Comparison of ENCODE assay signal across 15 cellular contexts in the genomic region with DNA sequence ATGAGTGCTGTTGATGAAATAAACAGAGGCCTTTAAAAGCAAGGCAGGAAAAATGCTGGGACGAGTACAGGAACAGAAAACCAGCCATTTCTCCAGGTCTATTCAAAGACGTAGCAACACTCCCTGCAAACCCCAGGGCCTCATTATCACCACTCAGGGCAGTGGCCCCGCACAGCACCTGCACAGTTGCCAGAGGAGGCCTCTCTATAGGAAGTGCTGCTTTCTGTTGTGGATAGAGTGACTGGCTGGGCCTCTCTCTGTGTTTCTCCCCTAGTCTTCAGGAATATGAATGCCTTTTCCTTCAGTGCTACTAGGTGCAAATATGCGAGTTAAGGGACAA.
DNase-seq lines count a peak whose midpoint lies in the region; TF ChIP-seq lines count a peak whose summit lies in the region.
"Had no signal": no experiment of that assay in that cellular context is flagged by ENCODE, and none has a peak within 500 bp of the region (broad histone marks: within the 10 kb centered on the region; RNA-seq: fewer than 3 reads in every experiment).

No MANE protein-coding gene starts in this region.

- BruUV-seq in Caco-2 (replicated peaks; lab: Mats Ljungman, UMichigan), result no TSS peak

- H3K27me3 ChIP-seq in Caco-2 (replicated peaks; ENCODE audit: control insufficient read depth, insufficient read depth, low read length) (no peaks in the 10 kb centered on the region), adipocyte (replicated peaks; ENCODE audit: control insufficient read depth, insufficient read depth, low read length) (no peaks in the 10 kb centered on the region), neural progenitor cell (no peaks in the 10 kb centered on the region)
- H3K27me3 ChIP-seq: BLaER1, Peyer's patch had no signal

- H4K20me1 ChIP-seq in neural progenitor cell (ENCODE audit: low read depth), result no peaks in the 10 kb centered on the region
- H4K20me1 ChIP-seq: BLaER1 had no signal

- H3K4me1 ChIP-seq in Caco-2 (peaks cover 12% of the 10 kb centered on the region), adipocyte (ENCODE audit: control insufficient read depth, insufficient read depth, low read length) (peaks cover 15% of the 10 kb centered on the region), neural progenitor cell (peaks cover 6% of the 10 kb centered on the region)
- H3K4me1 ChIP-seq: Peyer's patch had no signal

- H3K79me2 ChIP-seq in neural progenitor cell (ENCODE audit: low read depth), result no peaks in the 10 kb centered on the region

- H3K36me3 Mint-ChIP-seq in Caco-2 (ENCODE audit: insufficient read depth, unreplicated experiment), result peaks cover 4% of the 10 kb centered on the region
- no peaks in the 10 kb centered on the region for H3K36me3 Mint-ChIP-seq in neural progenitor cell

- TF ChIP-seq CTCF in Caco-2 (IDR thresholded peaks at IDR 0.05; ENCODE audit: insufficient read depth in 1 of 2, low read depth in 1 of 2, low read length in 1 of 2, severe bottlenecking in 1 of 2, unreplicated experiment in 1 of 2), result no peak
- TF ChIP-seq CTCF in neural progenitor cell (IDR thresholded peaks at IDR 0.05), result no peak
- TF ChIP-seq CTCF in lower leg skin (IDR thresholded peaks at IDR 0.05), result no peak

- H3F3A ChIP-seq in neural progenitor cell (ENCODE audit: low read depth), result no peaks in the 10 kb centered on the region

- H3K4me1 Mint-ChIP-seq in Caco-2 (ENCODE audit: low read depth, unreplicated experiment), result peaks cover 6% of the 10 kb centered on the region
- peaks cover 35% of the 10 kb centered on the region for H3K4me1 Mint-ChIP-seq in neural progenitor cell
- H3K4me1 Mint-ChIP-seq: CD8-positive, alpha-beta memory T cell had no signal

- CTCF ChIA-PET in Caco-2 (lab: Charles Lee), result no interaction called here

- H3K27ac ChIP-seq in neural progenitor cell, result no peak overlapping the region
- H3K27ac ChIP-seq: BLaER1, Peyer's patch had no signal

- H3K4me3 ChIP-seq in Caco-2 (ENCODE audit: low read depth, low read length) (no peak overlapping the region), adipocyte (ENCODE audit: low read length) (no peak overlapping the region), neural progenitor cell (no peak overlapping the region), lower leg skin (ENCODE audit: low read depth, poor library complexity, severe bottlenecking) (no peak overlapping the region)
- H3K4me3 ChIP-seq: BLaER1, Peyer's patch had no signal

- H3K27me3 Mint-ChIP-seq in Caco-2 (ENCODE audit: insufficient read depth, unreplicated experiment), result no peaks in the 10 kb centered on the region
- H3K27me3 Mint-ChIP-seq in neural progenitor cell (ENCODE audit: insufficient read depth, low read depth), result peaks cover 5% of the 10 kb centered on the region

- H3K4me2 ChIP-seq in neural progenitor cell, result no peak overlapping the region
- H3K4me2 ChIP-seq: BLaER1 had no signal

- no peaks in the 10 kb centered on the region for H3K9me3 ChIP-seq in Caco-2
- H3K9me3 ChIP-seq in adipocyte (ENCODE audit: control insufficient read depth, low read length), result no peaks in the 10 kb centered on the region
- no peaks in the 10 kb centered on the region for H3K9me3 ChIP-seq in neural progenitor cell (ENCODE audit: low read depth)
- H3K9me3 ChIP-seq: Peyer's patch had no signal

- peak overlapping the region; percentile 68 for H2AFZ ChIP-seq in neural progenitor cell (replicated peaks)

- intact Hi-C loops in Caco-2 (cut with micrococcal nuclease; ENCODE audit: unreplicated experiment) (no loop called here), lower leg skin (cut with DNase I; ENCODE audit: low total_unique reads) (no loop called here)

- H3K4me3 Mint-ChIP-seq in Caco-2 (ENCODE audit: unreplicated experiment) (no peak overlapping the region), neural progenitor cell (no peak overlapping the region)
- H3K4me3 Mint-ChIP-seq: CD8-positive, alpha-beta memory T cell had no signal

- H3K9me3 Mint-ChIP-seq in Caco-2 (ENCODE audit: unreplicated experiment) (no peaks in the 10 kb centered on the region), neural progenitor cell (peaks cover 2% of the 10 kb centered on the region)

- POLR2A ChIA-PET in Caco-2 (lab: Charles Lee), result no interaction called here

- WGBS in lower leg skin, 2 donors, result 56 to 57% methylated on average over 4 of the region's 4 CpGs

- TF ChIP-seq POLR2A in lower leg skin (IDR thresholded peaks at IDR 0.05), result no peak

- DNase-seq in Caco-2 (no peak), DMS79 treated with DMSO at 0.1 percent for 48 hours (lab: John Stamatoyannopoulos, UW) (peak; percentile 52), adipocyte (ENCODE audit: low read depth) (no peak), neural progenitor cell (ENCODE audit: low spot score) (no peak), lower leg skin (ENCODE audit: low spot score in 2 of 2) (no peak), DMS114 treated with DMSO at 0.1 percent for 48 hours (lab: John Stamatoyannopoulos, UW; ENCODE audit: unreplicated experiment) (no peak), HCEC 1CT (no peak)
- DNase-seq: CD8-positive, alpha-beta memory T cell; DMS 273 treated with DMSO at 0.1 percent for 48 hours; NCI-H2171; NCI-H446 treated with DMSO at 0.1 percent for 48 hours; NCI-H774; SHP77 treated with DMSO at 0.1 percent for 48 hours had no signal

- H3K9ac ChIP-seq in adipocyte (ENCODE audit: low read length) (peak overlapping the region; percentile 48), neural progenitor cell (no peak overlapping the region)
- H3K9ac ChIP-seq: BLaER1 had no signal

- H3K36me3 ChIP-seq in Caco-2 (ENCODE audit: control insufficient read depth, insufficient read depth, low read length), result peaks cover 1% of the 10 kb centered on the region; the same call in 1 of the 2 replicates
- no peaks in the 10 kb centered on the region for H3K36me3 ChIP-seq in adipocyte (ENCODE audit: control insufficient read depth, insufficient read depth, low read length, severe bottlenecking)
- H3K36me3 ChIP-seq in neural progenitor cell, result no peaks in the 10 kb centered on the region
- H3K36me3 ChIP-seq: BLaER1, Peyer's patch had no signal

- H3K27ac Mint-ChIP-seq in Caco-2 (ENCODE audit: unreplicated experiment) (peak overlapping the region; percentile 33), neural progenitor cell (peak overlapping the region; percentile 17)
